Comparison of ENCODE assay signal across 20 cellular contexts in the genomic region with DNA sequence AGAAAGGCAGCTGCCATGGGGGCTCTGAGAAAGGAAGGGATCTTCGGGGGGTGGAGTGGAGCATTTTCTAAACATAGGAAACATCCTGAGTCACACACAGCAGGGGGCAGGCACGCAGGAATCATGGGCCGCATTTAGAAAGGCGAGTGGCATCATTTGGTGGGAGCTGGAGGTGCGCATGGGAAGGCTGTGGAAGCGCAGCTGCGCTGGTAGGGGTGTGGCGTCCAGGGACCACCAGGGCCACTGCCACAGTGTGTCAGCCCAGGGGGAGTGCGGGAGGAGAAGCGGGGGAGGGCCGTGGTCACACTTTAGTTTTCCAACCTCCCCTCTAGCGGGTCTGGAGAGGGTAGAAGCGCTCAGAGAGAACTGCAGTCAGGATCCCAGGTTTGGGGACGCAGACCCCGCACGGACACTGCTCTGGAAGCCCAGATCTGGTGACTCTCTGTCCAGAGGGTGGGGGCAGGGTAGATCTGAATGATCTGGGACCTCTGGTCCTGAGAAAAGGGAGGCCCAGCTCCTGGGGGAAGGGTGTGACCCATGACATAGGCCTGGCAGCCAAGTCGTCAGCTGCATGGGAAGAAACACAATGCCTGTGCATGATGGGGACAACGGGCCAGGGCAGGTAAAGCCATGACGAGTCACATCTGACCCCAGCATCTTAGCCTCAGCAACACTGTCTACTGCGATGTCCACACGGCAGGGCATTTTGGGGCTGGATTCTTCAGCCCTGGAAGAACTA.
DNase-seq lines count a peak whose midpoint lies in the region; ATAC-seq and TF ChIP-seq lines count a peak whose summit lies in the region.
"Had no signal": no experiment of that assay in that cellular context is flagged by ENCODE, and none has a peak within 500 bp of the region (broad histone marks: within the 10 kb centered on the region; RNA-seq: fewer than 3 reads in every experiment).

No MANE protein-coding gene starts in this region.

- no peak overlapping the region for H3K27ac ChIP-seq in PC-9
- H3K27ac ChIP-seq in iPS-20b (ENCODE audit: low read length) = no peak overlapping the region
- peak overlapping the region; percentile 4 for H3K27ac ChIP-seq in temporal lobe (ENCODE audit: low read depth, low read length)
- H3K27ac ChIP-seq: left ventricle myocardium inferior, prostate gland had no signal

- CTCF ChIA-PET in activated naive CD4-positive, alpha-beta T cell treated with anti-CD3 and anti-CD28 coated beads, Interleukin-2, amount 10 ng/mL, durations not matched to agents 7 days and 5 days (lab: Charles Lee) = no interaction called here
- CTCF ChIA-PET in PC-9 (lab: Charles Lee) = no interaction called here

- peak overlapping the region; percentile 12; the same call in 1 of the 2 replicates for H3K9ac ChIP-seq in iPS-20b (ENCODE audit: low read depth, low read length)

- no peak overlapping the region for H3K4me3 Mint-ChIP-seq in activated naive CD4-positive, alpha-beta T cell treated with anti-CD3 and anti-CD28 coated beads, Interleukin-2, amount 10 ng/mL, durations not matched to agents 7 days and 5 days
- H3K4me3 Mint-ChIP-seq: CD4-positive, CD25-positive, alpha-beta regulatory T cell; stimulated activated naive CD8-positive, alpha-beta T cell treated with anti-CD3 and anti-CD28 coated beads, Interleukin-15, Interleukin-2, amounts not matched to agents 100 ng/mL and 50 ng/mL, for 24 hours had no signal

- H3K27me3 ChIP-seq in PC-9 (ENCODE audit: insufficient read depth, low read depth) (no peaks in the 10 kb centered on the region), iPS-20b (ENCODE audit: insufficient read depth, low read length) (no peaks in the 10 kb centered on the region)

- H3K9me3 Mint-ChIP-seq in activated naive CD4-positive, alpha-beta T cell treated with anti-CD3 and anti-CD28 coated beads, Interleukin-2, amount 10 ng/mL, durations not matched to agents 7 days and 5 days = peaks cover 6% of the 10 kb centered on the region

- H3F3A ChIP-seq in PC-9 (ENCODE audit: insufficient read depth, low read depth) = peaks cover 18% of the 10 kb centered on the region

- DNase-seq in activated naive CD4-positive, alpha-beta T cell treated with anti-CD3 and anti-CD28 coated beads, Interleukin-2, amount 10 ng/mL, durations not matched to agents 7 days and 5 days = peak; percentile 4
- DNase-seq in activated naive CD4-positive, alpha-beta T cell (lab: John Stamatoyannopoulos, UW) = no peak
- DNase-seq in PC-9 (peak; percentile 16 to 37), NCI-H2029 treated with DMSO at 0.1 percent for 48 hours (lab: John Stamatoyannopoulos, UW) (no peak), NCI-H1105 (lab: John Stamatoyannopoulos, UW) (no peak)
- DNase-seq: activated effector memory CD4-positive, alpha-beta T cell treated with Interleukin-2 at 50 U/mL for 16 hours; amniotic stem cell; CD4-positive, CD25-positive, alpha-beta regulatory T cell; EL; foreskin melanocyte; left ventricle myocardium inferior; MM.1S; NCI-H1930; stimulated activated CD4-positive, alpha-beta T cell treated with anti-CD3 and anti-CD28 coated beads, Interleukin-12 subunit alpha, Interleukin-12 subunit beta, amount 100 ng/mL, for 4 hours; T-helper 1 cell had no signal

- ATAC-seq in GM19463 (IDR thresholded peaks at IDR 0.05; ENCODE audit: unreplicated experiment) = no peak

- H3K36me3 ChIP-seq in PC-9 (ENCODE audit: low read depth) = no peaks in the 10 kb centered on the region
- H3K36me3 ChIP-seq in iPS-20b (ENCODE audit: insufficient read depth, low read depth, low read length) = no peaks in the 10 kb centered on the region
- H3K36me3 ChIP-seq: left ventricle myocardium inferior, prostate gland had no signal

- no peak for TF ChIP-seq CTCF in PC-9 (conservative IDR thresholded peaks at IDR 0.05)

- intact Hi-C loops in PC-9 (cut with micrococcal nuclease; ENCODE audit: unreplicated experiment) = no loop called here

- no peaks in the 10 kb centered on the region for H3K79me2 ChIP-seq in PC-9 (ENCODE audit: low read depth)

- H3K27ac Mint-ChIP-seq in activated naive CD4-positive, alpha-beta T cell treated with anti-CD3 and anti-CD28 coated beads, Interleukin-2, amount 10 ng/mL, durations not matched to agents 7 days and 5 days = no peak overlapping the region
- H3K27ac Mint-ChIP-seq: CD4-positive, CD25-positive, alpha-beta regulatory T cell; stimulated activated naive CD8-positive, alpha-beta T cell treated with anti-CD3 and anti-CD28 coated beads, Interleukin-15, Interleukin-2, amounts not matched to agents 100 ng/mL and 50 ng/mL, for 24 hours had no signal

- H3K27me3 Mint-ChIP-seq in activated naive CD4-positive, alpha-beta T cell treated with anti-CD3 and anti-CD28 coated beads, Interleukin-2, amount 10 ng/mL, durations not matched to agents 7 days and 5 days = peaks cover 29% of the 10 kb centered on the region

- H3K4me3 ChIP-seq in PC-9 (no peak overlapping the region), iPS-20b (ENCODE audit: low read length) (no peak overlapping the region)
- H3K4me3 ChIP-seq: left ventricle myocardium inferior, prostate gland had no signal

- no peaks in the 10 kb centered on the region for H3K9me3 ChIP-seq in PC-9 (ENCODE audit: insufficient read depth, low read depth)
- H3K9me3 ChIP-seq in iPS-20b (ENCODE audit: insufficient read depth, low read depth, low read length) = no peaks in the 10 kb centered on the region; the same call in 1 of the 2 replicates
- H3K9me3 ChIP-seq: prostate gland had no signal

- H3K4me1 ChIP-seq in PC-9 (replicated peaks; ENCODE audit: insufficient read depth) = peaks cover 30% of the 10 kb centered on the region
- H3K4me1 ChIP-seq in iPS-20b (ENCODE audit: insufficient read depth, low read length) = peaks cover 24% of the 10 kb centered on the region
- H3K4me1 ChIP-seq: left ventricle myocardium inferior, prostate gland had no signal

- no peak overlapping the region for H2AFZ ChIP-seq in PC-9

- no peaks in the 10 kb centered on the region for H3K4me1 Mint-ChIP-seq in activated naive CD4-positive, alpha-beta T cell treated with anti-CD3 and anti-CD28 coated beads, Interleukin-2, amount 10 ng/mL, durations not matched to agents 7 days and 5 days
- H3K4me1 Mint-ChIP-seq: CD4-positive, CD25-positive, alpha-beta regulatory T cell had no signal

- POLR2A ChIA-PET in PC-9 (lab: Charles Lee; ENCODE audit: unreplicated experiment) = no interaction called here

- H3K9me2 ChIP-seq in PC-9 (ENCODE audit: insufficient read depth) = no peaks in the 10 kb centered on the region

- peak overlapping the region; percentile 34; the same call in 1 of the 2 replicates for H3K4me2 ChIP-seq in PC-9

- H3K36me3 Mint-ChIP-seq in activated naive CD4-positive, alpha-beta T cell treated with anti-CD3 and anti-CD28 coated beads, Interleukin-2, amount 10 ng/mL, durations not matched to agents 7 days and 5 days = no peaks in the 10 kb centered on the region
- H3K36me3 Mint-ChIP-seq: CD4-positive, CD25-positive, alpha-beta regulatory T cell had no signal

- H4K20me1 ChIP-seq in PC-9 (ENCODE audit: insufficient read depth) = no peaks in the 10 kb centered on the region

- BruUV-seq in PC-9 (replicated peaks; lab: Mats Ljungman, UMichigan) = no TSS peak

Comparison
In these comparisons a context has a peak if more than half of its experiments do, and no peak if none do; other contexts are left out.
1. DNase-seq: peak in activated naive CD4-positive, alpha-beta T cell treated with anti-CD3 and anti-CD28 coated beads, Interleukin-2, amount 10 ng/mL, durations not matched to agents 7 days and 5 days (single experiment) and PC-9 (2 of 2); none in activated naive CD4-positive, alpha-beta T cell (0 of 4), NCI-H2029 treated with DMSO at 0.1 percent for 48 hours (single experiment) and NCI-H1105 (single experiment).